ENCODE assay signal across 20 cellular contexts in genomic region chr3:13203398-13204176, GRCh38.
DNase-seq lines count a peak whose midpoint lies in the region; ATAC-seq and TF ChIP-seq lines count a peak whose summit lies in the region.
"Had no signal": no experiment of that assay in that cellular context is flagged by ENCODE, and none has a peak within 500 bp of the region (broad histone marks: within the 10 kb centered on the region; RNA-seq: fewer than 3 reads in every experiment).

No MANE protein-coding gene starts in this region.

- H3K36me3 ChIP-seq in lower lobe of right lung: no peaks in the 10 kb centered on the region
- no peaks in the 10 kb centered on the region for H3K36me3 ChIP-seq in spleen

- H3K4me1 ChIP-seq in lower lobe of right lung (peaks cover 4% of the 10 kb centered on the region), spleen (peaks cover 0 to 8% (median 3%) of the 10 kb centered on the region in 6 donors)

- peak; percentile 14 for DNase-seq in CD14-positive monocyte (ENCODE audit: low spot score)
- DNase-seq in chondrocyte (ENCODE audit: low spot score): peak; percentile 56
- peak; percentile 35 for DNase-seq in lower lobe of right lung
- peak; percentile 64 for DNase-seq in spleen
- DNase-seq in NCI-H2029 treated with DMSO at 0.1 percent for 48 hours (lab: John Stamatoyannopoulos, UW): no peak
- DNase-seq: COR-L47, GF-D8, HFFc6, MV-4-11, NCI-H1417, NCI-H187 treated with DMSO at 0.1 percent for 48 hours, NCI-H226, NCI-H524, NCI-H82, OCI-M1, SHP77 had no signal

- no peaks in the 10 kb centered on the region for H3K36me3 Mint-ChIP-seq in CD14-positive monocyte
- H3K36me3 Mint-ChIP-seq in chondrocyte (ENCODE audit: low read depth): peaks cover 2% of the 10 kb centered on the region

- H3K27ac ChIP-seq in lower lobe of right lung (no peak overlapping the region), spleen (no peak overlapping the region)
- H3K27ac ChIP-seq: KMS-11, SK-N-MC had no signal

- H3K27me3 ChIP-seq in lower lobe of right lung (ENCODE audit: low read depth) (peaks cover 20% of the 10 kb centered on the region), spleen (replicated peaks in 1 of 7) (peaks cover 0 to 82% (median 15%) of the 10 kb centered on the region in 7 donors)

- no peak for TF ChIP-seq CTCF in CD14-positive monocyte (IDR thresholded peaks at IDR 0.05)
- no peak for TF ChIP-seq CTCF in chondrocyte (IDR thresholded peaks at IDR 0.05)
- no peak for TF ChIP-seq CTCF in lower lobe of right lung (IDR thresholded peaks at IDR 0.05)
- TF ChIP-seq CTCF in spleen (IDR thresholded peaks at IDR 0.05 in 8 of 11, conservative IDR thresholded peaks at IDR 0.05 in 3 of 11): no peak

- ATAC-seq in lower lobe of right lung: no peak
- no peak for ATAC-seq in GM19328 (IDR thresholded peaks at IDR 0.05; ENCODE audit: unreplicated experiment)
- ATAC-seq in GM18517 (IDR thresholded peaks at IDR 0.05; ENCODE audit: unreplicated experiment): no peak

- H3K4me3 ChIP-seq in lower lobe of right lung (no peak overlapping the region), spleen (no peak overlapping the region)
- H3K4me3 ChIP-seq: SK-N-MC had no signal

- H3K4me1 Mint-ChIP-seq in CD14-positive monocyte: peaks cover 2% of the 10 kb centered on the region
- H3K4me1 Mint-ChIP-seq in chondrocyte (ENCODE audit: low read depth): no peaks in the 10 kb centered on the region

- H3K27ac Mint-ChIP-seq in CD14-positive monocyte (no peak overlapping the region), chondrocyte (ENCODE audit: unreplicated experiment) (peak overlapping the region; percentile 22)
- H3K27ac Mint-ChIP-seq: HFFc6 had no signal

- H3K9me3 Mint-ChIP-seq in CD14-positive monocyte: peaks cover 0 to 7% (median 2%) of the 10 kb centered on the region in 7 donors
- H3K9me3 Mint-ChIP-seq in chondrocyte (ENCODE audit: low read depth): no peaks in the 10 kb centered on the region
- H3K9me3 Mint-ChIP-seq: HFFc6 had no signal

- intact Hi-C loops in CD14-positive monocyte (cut with micrococcal nuclease): no loop called here
- intact Hi-C loops in lower lobe of right lung (cut with DNase I): no loop called here
- intact Hi-C loops in spleen (cut with DNase I; ENCODE audit: low total_unique reads): no loop called here

- no peak for TF ChIP-seq POLR2A in spleen (IDR thresholded peaks at IDR 0.05)

- H3K4me3 Mint-ChIP-seq in CD14-positive monocyte (peak overlapping the region in 1 of 2 donors; percentile 47), chondrocyte (ENCODE audit: unreplicated experiment) (no peak overlapping the region)
- H3K4me3 Mint-ChIP-seq: HFFc6 had no signal

- H3K27me3 Mint-ChIP-seq in CD14-positive monocyte (ENCODE audit: low read depth in 3 of 3) (peaks cover 38 to 58% (median 48%) of the 10 kb centered on the region in 3 donors), chondrocyte (ENCODE audit: low read depth) (peaks cover 47% of the 10 kb centered on the region)

- WGBS in spleen, 5 donors: 71 to 80% (median 73%) methylated on average over 8 to 22 of the region's 22 CpGs

- H3K9me3 ChIP-seq in lower lobe of right lung (no peaks in the 10 kb centered on the region), spleen (no peaks in the 10 kb centered on the region)
